ENCODE assay signal across 12 cellular contexts in genomic region chr13:113273856-113274590, GRCh38. TPM values are rescaled to one million over a fixed set of nuclear protein-coding genes. Genes with fewer than 3 reads are reported as not detected.
DNase-seq lines count a peak whose midpoint lies in the region; ATAC-seq and TF ChIP-seq lines count a peak whose summit lies in the region.
"Had no signal": no experiment of that assay in that cellular context is flagged by ENCODE, and none has a peak within 500 bp of the region (broad histone marks: within the 10 kb centered on the region; RNA-seq: fewer than 3 reads in every experiment).

No MANE protein-coding gene starts in this region.

- in situ Hi-C loops in SK-MEL-5 (cut with HindIII; ENCODE audit: low pct_unique_long_range_greater_than_20kb, low sequenced_read_pairs), result no loop called here

- H3K36me3 ChIP-seq in spleen, result peaks cover 0 to 15% (median 2%) of the 10 kb centered on the region in 6 donors

- peak overlapping the region; percentile 2 for H3K27ac Mint-ChIP-seq in stimulated activated memory B cell treated with anti-CD40 and anti-IgM and Interleukin-4, amounts not matched to agents 10 μg/mL and 1 μg/mL and 100 μg/mL, for 72 hours

- H3K4me3 Mint-ChIP-seq in stimulated activated memory B cell treated with anti-CD40 and anti-IgM and Interleukin-4, amounts not matched to agents 10 μg/mL and 1 μg/mL and 100 μg/mL, for 72 hours, result no peak overlapping the region

- TF ChIP-seq CTCF in fibroblast of the aortic adventitia (IDR thresholded peaks at IDR 0.05; ENCODE audit: insufficient read depth, low read length) (no peak), spleen (IDR thresholded peaks at IDR 0.05 in 8 of 11, conservative IDR thresholded peaks at IDR 0.05 in 3 of 11) (no peak)

- peaks cover 32% of the 10 kb centered on the region for H3K27me3 Mint-ChIP-seq in stimulated activated memory B cell treated with anti-CD40 and anti-IgM and Interleukin-4, amounts not matched to agents 10 μg/mL and 1 μg/mL and 100 μg/mL, for 72 hours

- H3K36me3 Mint-ChIP-seq in stimulated activated memory B cell treated with anti-CD40 and anti-IgM and Interleukin-4, amounts not matched to agents 10 μg/mL and 1 μg/mL and 100 μg/mL, for 72 hours, result peaks cover 18% of the 10 kb centered on the region

- ATAC-seq in stimulated activated memory B cell treated with anti-CD40 and anti-IgM and Interleukin-4, amounts not matched to agents 10 μg/mL and 1 μg/mL and 100 μg/mL, for 72 hours, result no peak
- ATAC-seq in HG02981 (IDR thresholded peaks at IDR 0.05; ENCODE audit: unreplicated experiment), result no peak

- H3K27me3 ChIP-seq in spleen (replicated peaks in 1 of 7), result peaks cover 0 to 5% (median 0%) of the 10 kb centered on the region in 7 donors
- H3K27me3 ChIP-seq: heart right ventricle had no signal

- peaks cover 0 to 29% (median 3%) of the 10 kb centered on the region in 6 donors for H3K4me1 ChIP-seq in spleen

- intact Hi-C loops in spleen (cut with DNase I; ENCODE audit: low total_unique reads), result no loop called here

- no peaks in the 10 kb centered on the region for H3K9me3 Mint-ChIP-seq in stimulated activated memory B cell treated with anti-CD40 and anti-IgM and Interleukin-4, amounts not matched to agents 10 μg/mL and 1 μg/mL and 100 μg/mL, for 72 hours

- H3K27ac ChIP-seq in spleen, result peak overlapping the region in 2 of 8 donors; percentile 46 to 50

- DNase-seq in activated effector memory CD4-positive, alpha-beta T cell treated with anti-CD3 and anti-CD28 coated beads, Interleukin-2, amount 50 U/mL, for 16 hours, result peak; percentile 21
- no peak for DNase-seq in activated effector memory CD4-positive, alpha-beta T cell treated with Interleukin-2 at 50 U/mL for 16 hours
- DNase-seq in SK-MEL-5 (ENCODE audit: low read depth, low spot score) (peak; percentile 32), fibroblast of the aortic adventitia (ENCODE audit: low read depth) (peak; percentile 72), NCI-H526 (lab: John Stamatoyannopoulos, UW) (no peak), spleen (no peak)
- DNase-seq: AML-193, amniotic stem cell, heart right ventricle, NCI-H510A had no signal

- H3K4me3 ChIP-seq in fibroblast of the aortic adventitia (ENCODE audit: low read depth, low read length) (no peak overlapping the region), spleen (no peak overlapping the region)
- H3K4me3 ChIP-seq: heart right ventricle had no signal

- H3K9me3 ChIP-seq in spleen, result no peaks in the 10 kb centered on the region
- H3K9me3 ChIP-seq: heart right ventricle had no signal

- no peaks in the 10 kb centered on the region for H3K4me1 Mint-ChIP-seq in stimulated activated memory B cell treated with anti-CD40 and anti-IgM and Interleukin-4, amounts not matched to agents 10 μg/mL and 1 μg/mL and 100 μg/mL, for 72 hours

- no peak for TF ChIP-seq POLR2A in spleen (IDR thresholded peaks at IDR 0.05)

- WGBS in spleen, 5 donors, result 28 to 60% (median 53%) methylated on average over 10 to 15 of the region's 15 CpGs

RNA-seq across cellular contexts. Expression of gene LAMP1, which starts 23.0 kb away (rescaled TPM):
- 264 and 275 TPM in 2 replicates for total RNA-seq in SK-MEL-5 (2014; rRNA removed; shearing (Covaris generic))
- polyA plus RNA-seq in SK-MEL-5 (2015; cell fraction: cytosol; rRNA removed), result 435 and 473 TPM in 2 replicates
- polyA plus RNA-seq in SK-MEL-5 (2015; cell fraction: nucleus; rRNA removed), result 82.9 and 88.3 TPM in 2 replicates
- 85.1 and 161 TPM in 2 replicates for total RNA-seq in fibroblast of the aortic adventitia (ENCODE audit: low replicate concordance)
- 100 to 1,000 TPM; 114 to 210 (median 154) TPM for total RNA-seq in spleen
- 10 to 100 TPM; 27.0 to 64.5 (median 41.7) TPM for polyA plus RNA-seq in spleen

Comparison
In these comparisons a context has a peak if more than half of its experiments do, and no peak if none do; other contexts are left out.
1. DNase-seq: peak in activated effector memory CD4-positive, alpha-beta T cell treated with anti-CD3 and anti-CD28 coated beads, Interleukin-2, amount 50 U/mL, for 16 hours (single experiment), SK-MEL-5 (single experiment) and fibroblast of the aortic adventitia (single experiment); none in activated effector memory CD4-positive, alpha-beta T cell treated with Interleukin-2 at 50 U/mL for 16 hours (single experiment), NCI-H526 (0 of 2) and spleen (single experiment).